Comparison of ENCODE assay signal across 8 cellular contexts in genomic region chr19:28497137-28497536, GRCh38.
"Had no signal": no experiment of that assay in that cellular context is flagged by ENCODE, and none has a peak within 500 bp of the region (broad histone marks: within the 10 kb centered on the region; RNA-seq: fewer than 3 reads in every experiment).

No MANE protein-coding gene starts in this region.

- H3K36me3 ChIP-seq: ovary had no signal

- H3K4me3 ChIP-seq: dorsolateral prefrontal cortex, ovary, skin epidermis had no signal

- H3K9me3 ChIP-seq: ovary had no signal

- H3K27ac ChIP-seq: dorsolateral prefrontal cortex, ovary, skin epidermis had no signal

- DNase-seq: activated CD4-positive, alpha-beta T cell treated with anti-CD3 and anti-CD28 coated beads for 1 hour; activated CD8-positive, alpha-beta memory T cell treated with anti-CD3 and anti-CD28 coated beads, Interleukin-2, amount 50 U/mL, for 48 hours; activated CD8-positive, alpha-beta T cell treated with anti-CD3 and anti-CD28 coated beads, Interleukin-2, amount 10 ng/mL, durations not matched to agents 7 days and 5 days; activated naive CD4-positive, alpha-beta T cell treated with anti-CD3 and anti-CD28 coated beads, Interleukin-2, amount 10 ng/mL, durations not matched to agents 7 days and 5 days; dorsolateral prefrontal cortex; ovary had no signal

- H3K27me3 ChIP-seq: ovary had no signal

- ATAC-seq: activated CD8-positive, alpha-beta T cell treated with anti-CD3 and anti-CD28 coated beads, Interleukin-2, amount 10 ng/mL, durations not matched to agents 7 days and 5 days; left lobe of liver had no signal
